Comparison of ENCODE assay signal across 8 cellular contexts in the genomic region with DNA sequence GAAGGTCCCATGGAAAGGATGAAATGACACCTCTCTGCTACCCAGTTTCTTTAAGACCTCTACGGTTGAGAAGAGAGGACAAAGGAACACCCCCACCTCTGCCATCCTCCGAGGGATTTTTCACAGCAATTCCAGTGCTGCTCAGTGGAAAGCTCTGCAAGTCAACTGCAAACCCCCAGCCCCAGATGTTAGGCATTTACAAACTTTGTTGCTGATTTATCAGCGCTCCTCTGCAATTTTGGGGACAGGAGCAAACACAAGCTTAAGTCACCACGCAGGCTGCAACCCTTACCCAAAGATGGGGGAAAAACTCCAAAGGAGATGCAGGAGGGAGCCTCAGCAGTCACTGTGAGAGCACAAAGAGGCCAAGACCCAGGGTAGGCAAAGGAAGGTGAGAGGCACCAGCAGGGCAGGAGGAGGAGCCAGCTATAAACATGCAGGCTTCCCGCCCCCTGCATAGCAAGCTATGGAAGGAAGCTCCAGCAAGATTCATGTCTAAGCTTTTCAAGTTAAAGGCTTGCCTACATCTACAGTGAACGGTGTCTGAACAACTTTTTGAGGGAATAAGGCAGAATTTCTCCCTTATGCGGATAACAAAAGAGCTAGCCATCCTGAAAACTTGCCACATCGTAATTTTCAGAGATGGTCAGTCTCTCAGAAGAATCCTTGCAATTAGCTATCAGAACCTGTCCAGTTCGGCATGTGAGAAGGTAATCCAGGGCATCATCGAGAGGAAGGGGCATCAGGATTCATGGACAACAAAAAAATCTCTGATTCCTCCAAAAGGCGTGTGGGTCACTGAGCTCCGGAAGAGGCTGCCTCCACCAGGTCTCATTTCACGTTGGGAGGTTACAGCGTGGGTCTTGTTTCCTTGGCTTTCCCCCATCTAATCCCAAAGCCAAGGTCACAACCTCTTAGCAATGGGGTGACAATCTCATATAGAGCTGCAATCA. TPM values are rescaled to one million over a fixed set of nuclear protein-coding genes. Genes with fewer than 3 reads are reported as not detected.
DNase-seq lines count a peak whose midpoint lies in the region; ATAC-seq and TF ChIP-seq lines count a peak whose summit lies in the region.

No MANE protein-coding gene starts in this region.

- no peak for TF ChIP-seq CTCF in transverse colon (IDR thresholded peaks at IDR 0.05)

- DNase-seq in activated effector memory CD4-positive, alpha-beta T cell treated with anti-CD3 and anti-CD28 coated beads, Interleukin-2, amount 50 U/mL, for 16 hours, result peak; percentile 75
- no peak for DNase-seq in activated effector memory CD4-positive, alpha-beta T cell treated with Interleukin-2 at 50 U/mL for 16 hours
- peak in 1 of 2 donors; percentile 35 for DNase-seq in activated naive CD4-positive, alpha-beta T cell treated with anti-CD3 and anti-CD28 coated beads, Interleukin-2, amount 50 U/mL, for 72 hours (ENCODE audit: low spot score in 2 of 2)
- DNase-seq in left kidney (ENCODE audit: low read depth, low spot score) (peak; percentile 77), transverse colon (peak; percentile 40), NCI-H1105 (lab: John Stamatoyannopoulos, UW) (no peak)

- intact Hi-C loops in transverse colon (cut with DNase I; ENCODE audit: low total_unique reads), result loop anchor here (2.0 to 5.0 kb wide), 2 partner anchors 26 to 55 kb away; no protein-coding TSS in a partner anchor

- no peak for TF ChIP-seq POLR2A in transverse colon (IDR thresholded peaks at IDR 0.05)

- ATAC-seq in activated naive CD4-positive, alpha-beta T cell treated with anti-CD3 and anti-CD28 coated beads, Interleukin-2, amount 50 U/mL, for 72 hours, result no peak
- no peak for ATAC-seq in GM18502 (IDR thresholded peaks at IDR 0.05; ENCODE audit: poor library complexity, unreplicated experiment)
- ATAC-seq in GM19023 (IDR thresholded peaks at IDR 0.05; ENCODE audit: unreplicated experiment), result no peak

- no peaks in the 10 kb centered on the region for H3K36me3 Mint-ChIP-seq in activated naive CD4-positive, alpha-beta T cell treated with anti-CD3 and anti-CD28 coated beads, Interleukin-2, amount 50 U/mL, for 72 hours

- 38 to 71% methylated on average over 1 to 14 of the region's 14 CpGs for WGBS in transverse colon (ENCODE audit: low coverage in 1 of 2), 2 donors

- in situ Hi-C loops in transverse colon (cut with MboI; ENCODE audit: low pct_ligation_motif_present in 1 of 4, low pct_unique_long_range_greater_than_20kb in 1 of 4, low sequenced_read_pairs in 3 of 4), result loop anchor here in 1 of 4 donors (10.0 kb wide), 1 partner anchor 52 kb away; no protein-coding TSS in a partner anchor

- H3K27ac Mint-ChIP-seq in activated naive CD4-positive, alpha-beta T cell treated with anti-CD3 and anti-CD28 coated beads, Interleukin-2, amount 50 U/mL, for 72 hours, result peak overlapping the region; percentile 79 to 82

- H3K4me3 ChIP-seq in transverse colon, result peak overlapping the region in 3 of 4 donors; percentile 0 to 72 (median 2)

- TF ChIP-seq EP300 in transverse colon (IDR thresholded peaks at IDR 0.05; ENCODE audit: low read depth), result no peak

- H3K27ac ChIP-seq in transverse colon, result peak overlapping the region; percentile 98 to 99 (median 98)

- H3K9me3 ChIP-seq in transverse colon, result no peaks in the 10 kb centered on the region

- H3K4me1 ChIP-seq in transverse colon, result peaks cover 58 to 74% (median 71%) of the 10 kb centered on the region in 4 donors

- no peaks in the 10 kb centered on the region for H3K9me3 Mint-ChIP-seq in activated naive CD4-positive, alpha-beta T cell treated with anti-CD3 and anti-CD28 coated beads, Interleukin-2, amount 50 U/mL, for 72 hours

- H3K27me3 ChIP-seq in transverse colon, result no peaks in the 10 kb centered on the region

- no peaks in the 10 kb centered on the region for H3K36me3 ChIP-seq in transverse colon

RNA-seq across cellular contexts. Expression of a gene that starts 3.9 kb away (rescaled TPM):
- total RNA-seq in activated naive CD4-positive, alpha-beta T cell treated with anti-CD3 and anti-CD28 coated beads, Interleukin-2, amount 50 U/mL, for 72 hours, result 100 to 1,000 TPM in 1 of 2 donors, 10 to 100 TPM in 1; 76.3 to 103 TPM
- 100 to 1,000 TPM; 174 to 268 (median 231) TPM for total RNA-seq in transverse colon

RNA-seq across cellular contexts. Expression of a gene that starts 24.1 kb away (rescaled TPM):
- total RNA-seq in activated naive CD4-positive, alpha-beta T cell treated with anti-CD3 and anti-CD28 coated beads, Interleukin-2, amount 50 U/mL, for 72 hours, result 1 to 10 TPM in 1 of 2 donors, under 1 TPM in 1; 0.23 to 3.1 TPM
- 10 to 100 TPM in 2 of 4 donors, 1 to 10 TPM in 2; 3.0 to 21.1 (median 9.1) TPM for total RNA-seq in transverse colon

Comparison
In these comparisons a context has a peak if more than half of its experiments do, and no peak if none do; other contexts are left out.
1. DNase-seq: peak in activated effector memory CD4-positive, alpha-beta T cell treated with anti-CD3 and anti-CD28 coated beads, Interleukin-2, amount 50 U/mL, for 16 hours (single experiment), left kidney (single experiment) and transverse colon (single experiment); none in activated effector memory CD4-positive, alpha-beta T cell treated with Interleukin-2 at 50 U/mL for 16 hours (single experiment) and NCI-H1105 (single experiment).